Comparison of ENCODE assay signal across 18 cellular contexts in the genomic region with DNA sequence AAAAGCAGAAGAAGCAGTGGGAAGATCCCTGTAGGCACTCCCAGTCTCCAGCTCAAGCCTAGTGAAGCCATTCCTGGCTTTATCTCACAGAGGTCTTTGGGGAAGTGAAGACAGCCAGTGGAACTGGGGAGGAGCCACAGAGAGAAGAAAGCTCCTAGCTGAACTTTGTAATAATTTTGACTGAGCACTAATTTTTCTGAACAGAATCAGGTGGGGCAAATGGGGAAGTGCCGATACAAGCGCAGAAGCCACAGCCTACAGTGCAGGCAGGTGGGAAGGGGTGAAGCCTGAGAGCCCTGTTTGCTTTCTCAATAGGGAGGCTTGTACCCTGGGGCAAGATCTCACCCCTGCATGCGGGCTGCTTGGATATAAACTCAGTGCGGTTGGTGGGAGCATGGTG. TPM values are rescaled to one million over a fixed set of nuclear protein-coding genes. Genes with fewer than 3 reads are reported as not detected.
A peak's percentile ranks its signal among the peaks of the same experiment; 100 is the strongest.
DNase-seq lines count a peak whose midpoint lies in the region; ATAC-seq and TF ChIP-seq lines count a peak whose summit lies in the region.
"Had no signal": no experiment of that assay in that cellular context is flagged by ENCODE, and none has a peak within 500 bp of the region (broad histone marks: within the 10 kb centered on the region; RNA-seq: fewer than 3 reads in every experiment).

No MANE protein-coding gene starts in this region.

- no peaks in the 10 kb centered on the region for H3K36me3 Mint-ChIP-seq in activated B cell treated with CpG ODN at 0.5 μM for 24 hours (ENCODE audit: low read depth)
- no peaks in the 10 kb centered on the region for H3K36me3 Mint-ChIP-seq in neural progenitor cell
- no peaks in the 10 kb centered on the region for H3K36me3 Mint-ChIP-seq in activated CD4-positive, alpha-beta memory T cell treated with anti-CD3 and anti-CD28 coated beads, Interleukin-2, amount 10 ng/mL, durations not matched to agents 7 days and 5 days (ENCODE audit: low read depth)
- H3K36me3 Mint-ChIP-seq: activated naive CD4-positive, alpha-beta T cell treated with anti-CD3 and anti-CD28 coated beads, Interleukin-2, amount 10 ng/mL, durations not matched to agents 7 days and 5 days had no signal

- H3K4me1 Mint-ChIP-seq in activated B cell treated with CpG ODN at 0.5 μM for 24 hours (peaks cover 7% of the 10 kb centered on the region), neural progenitor cell (peaks cover 13% of the 10 kb centered on the region)
- H3K4me1 Mint-ChIP-seq in activated CD4-positive, alpha-beta memory T cell treated with anti-CD3 and anti-CD28 coated beads, Interleukin-2, amount 10 ng/mL, durations not matched to agents 7 days and 5 days = no peaks in the 10 kb centered on the region
- H3K4me1 Mint-ChIP-seq: activated naive CD4-positive, alpha-beta T cell treated with anti-CD3 and anti-CD28 coated beads, Interleukin-2, amount 10 ng/mL, durations not matched to agents 7 days and 5 days had no signal

- H3K4me2 ChIP-seq in neural progenitor cell = no peak overlapping the region

- TF ChIP-seq CTCF in activated B cell treated with CpG ODN at 0.5 μM for 24 hours (IDR thresholded peaks at IDR 0.05) (no peak), neural progenitor cell (IDR thresholded peaks at IDR 0.05) (no peak), esophagus squamous epithelium (IDR thresholded peaks at IDR 0.05) (no peak)

- H3K27ac ChIP-seq in neural progenitor cell (no peak overlapping the region), esophagus squamous epithelium (no peak overlapping the region)
- H3K27ac ChIP-seq: brain microvascular endothelial cell, parathyroid adenoma had no signal

- H3K4me3 Mint-ChIP-seq in activated B cell treated with CpG ODN at 0.5 μM for 24 hours = no peak overlapping the region
- no peak overlapping the region for H3K4me3 Mint-ChIP-seq in neural progenitor cell
- no peak overlapping the region for H3K4me3 Mint-ChIP-seq in activated CD4-positive, alpha-beta memory T cell treated with anti-CD3 and anti-CD28 coated beads, Interleukin-2, amount 10 ng/mL, durations not matched to agents 7 days and 5 days
- H3K4me3 Mint-ChIP-seq: activated naive CD4-positive, alpha-beta T cell treated with anti-CD3 and anti-CD28 coated beads, Interleukin-2, amount 10 ng/mL, durations not matched to agents 7 days and 5 days had no signal

- H3K4me3 ChIP-seq in neural progenitor cell (no peak overlapping the region), esophagus squamous epithelium (no peak overlapping the region)

- no peaks in the 10 kb centered on the region for H3K36me3 ChIP-seq in neural progenitor cell
- no peaks in the 10 kb centered on the region for H3K36me3 ChIP-seq in esophagus squamous epithelium
- H3K36me3 ChIP-seq: brain microvascular endothelial cell had no signal

- no peaks in the 10 kb centered on the region for H4K20me1 ChIP-seq in neural progenitor cell (ENCODE audit: low read depth)

- DNase-seq in MV-4-11 (lab: John Stamatoyannopoulos, UW) (peak; percentile 65), activated B cell treated with CpG ODN at 0.5 μM for 24 hours (no peak), neural progenitor cell (ENCODE audit: low spot score) (no peak), NCI-H748 treated with DMSO at 0.1 percent for 48 hours (lab: John Stamatoyannopoulos, UW) (no peak), esophagus squamous epithelium (lab: John Stamatoyannopoulos, UW) (no peak)
- no peak for DNase-seq in activated CD4-positive, alpha-beta memory T cell treated with anti-CD3 and anti-CD28 coated beads, Interleukin-2, amount 10 ng/mL, durations not matched to agents 7 days and 5 days
- DNase-seq: activated CD4-positive, alpha-beta T cell treated with anti-CD3 and anti-CD28 coated beads for 4 hours; activated naive CD4-positive, alpha-beta T cell treated with anti-CD3 and anti-CD28 coated beads, Interleukin-2, amount 10 ng/mL, durations not matched to agents 7 days and 5 days; brain microvascular endothelial cell; GF-D8; islet precursor cell; NCI-H1930; NCI-H524 treated with DMSO at 0.1 percent for 48 hours; small intestine; stimulated activated naive CD4-positive, alpha-beta T cell treated with Interleukin-2 at 50 U/mL for 16 hours had no signal

- no peaks in the 10 kb centered on the region for H3F3A ChIP-seq in neural progenitor cell (ENCODE audit: low read depth)

- H3K9ac ChIP-seq in neural progenitor cell = no peak overlapping the region
- H3K9ac ChIP-seq: parathyroid adenoma had no signal

- TF ChIP-seq POLR2A in GM18505 (IDR thresholded peaks at IDR 0.05; ENCODE audit: borderline replicate concordance, extremely low read depth, insufficient read depth, insufficient read length) (no peak), esophagus squamous epithelium (IDR thresholded peaks at IDR 0.05) (no peak)

- H3K4me1 ChIP-seq in neural progenitor cell (no peaks in the 10 kb centered on the region), esophagus squamous epithelium (no peaks in the 10 kb centered on the region)
- H3K4me1 ChIP-seq: parathyroid adenoma had no signal

- 55 to 91% methylated on average over 2 to 3 of the region's 4 CpGs for WGBS in esophagus squamous epithelium, 2 donors

- CTCF ChIA-PET in activated B cell treated with CpG ODN at 0.5 μM for 24 hours (lab: Charles Lee) = no interaction called here
- CTCF ChIA-PET in activated CD4-positive, alpha-beta memory T cell treated with anti-CD3 and anti-CD28 coated beads, Interleukin-2, amount 10 ng/mL, durations not matched to agents 7 days and 5 days (lab: Charles Lee) = interaction anchor here (0.6 kb wide), 1 partner anchor 115 kb away, joined by 4 read pairs; no protein-coding TSS in a partner anchor

- H3K27me3 Mint-ChIP-seq in activated B cell treated with CpG ODN at 0.5 μM for 24 hours (peaks cover 10% of the 10 kb centered on the region), neural progenitor cell (ENCODE audit: insufficient read depth, low read depth) (peaks cover 11% of the 10 kb centered on the region)
- H3K27me3 Mint-ChIP-seq in activated CD4-positive, alpha-beta memory T cell treated with anti-CD3 and anti-CD28 coated beads, Interleukin-2, amount 10 ng/mL, durations not matched to agents 7 days and 5 days = peaks cover 5% of the 10 kb centered on the region

- ATAC-seq in GM18505 (IDR thresholded peaks at IDR 0.05; ENCODE audit: unreplicated experiment) = peak; percentile 65
- peak; percentile 40 for ATAC-seq in activated B cell treated with CpG ODN at 0.5 μM for 24 hours (ENCODE audit: low read depth)
- ATAC-seq in HG02884 (IDR thresholded peaks at IDR 0.05; ENCODE audit: unreplicated experiment) = no peak

- H3K27me3 ChIP-seq in neural progenitor cell = no peaks in the 10 kb centered on the region
- H3K27me3 ChIP-seq in esophagus squamous epithelium = no peaks in the 10 kb centered on the region
- H3K27me3 ChIP-seq: brain microvascular endothelial cell had no signal

- intact Hi-C loops in activated B cell treated with CpG ODN at 0.5 μM for 24 hours (cut with micrococcal nuclease) = no loop called here
- intact Hi-C loops in esophagus squamous epithelium (cut with DNase I) = no loop called here

- H3K27ac Mint-ChIP-seq in activated B cell treated with CpG ODN at 0.5 μM for 24 hours (no peak overlapping the region), neural progenitor cell (no peak overlapping the region)
- no peak overlapping the region for H3K27ac Mint-ChIP-seq in activated CD4-positive, alpha-beta memory T cell treated with anti-CD3 and anti-CD28 coated beads, Interleukin-2, amount 10 ng/mL, durations not matched to agents 7 days and 5 days
- H3K27ac Mint-ChIP-seq: activated naive CD4-positive, alpha-beta T cell treated with anti-CD3 and anti-CD28 coated beads, Interleukin-2, amount 10 ng/mL, durations not matched to agents 7 days and 5 days had no signal

- POLR2A ChIA-PET in activated B cell treated with CpG ODN at 0.5 μM for 24 hours (lab: Charles Lee) = no interaction called here
- POLR2A ChIA-PET in activated CD4-positive, alpha-beta memory T cell treated with anti-CD3 and anti-CD28 coated beads, Interleukin-2, amount 10 ng/mL, durations not matched to agents 7 days and 5 days (lab: Charles Lee) = no interaction called here

- H3K9me3 Mint-ChIP-seq in activated B cell treated with CpG ODN at 0.5 μM for 24 hours (no peaks in the 10 kb centered on the region), neural progenitor cell (peaks cover 9% of the 10 kb centered on the region)
- no peaks in the 10 kb centered on the region for H3K9me3 Mint-ChIP-seq in activated CD4-positive, alpha-beta memory T cell treated with anti-CD3 and anti-CD28 coated beads, Interleukin-2, amount 10 ng/mL, durations not matched to agents 7 days and 5 days
- H3K9me3 Mint-ChIP-seq: activated naive CD4-positive, alpha-beta T cell treated with anti-CD3 and anti-CD28 coated beads, Interleukin-2, amount 10 ng/mL, durations not matched to agents 7 days and 5 days had no signal

- H3K9me3 ChIP-seq in neural progenitor cell (ENCODE audit: low read depth) (no peaks in the 10 kb centered on the region), esophagus squamous epithelium (no peaks in the 10 kb centered on the region)

- no peaks in the 10 kb centered on the region for H3K79me2 ChIP-seq in neural progenitor cell (ENCODE audit: low read depth)
- H3K79me2 ChIP-seq: parathyroid adenoma had no signal

- peak overlapping the region; percentile 57 for H2AFZ ChIP-seq in neural progenitor cell (replicated peaks)
- H2AFZ ChIP-seq: parathyroid adenoma had no signal

RNA-seq across cellular contexts. Expression of a gene that starts 48.4 kb away (rescaled TPM):
- total RNA-seq in activated B cell treated with CpG ODN at 0.5 μM for 24 hours = 36.4 and 37.6 TPM in 2 replicates
- total RNA-seq in neural progenitor cell (ENCODE audit: low replicate concordance) = 59.5 and 68.7 TPM in 2 replicates
- 10 to 100 TPM; 18.9 to 28.6 (median 27.3) TPM for total RNA-seq in esophagus squamous epithelium
- 10 to 100 TPM; 35.6 to 37.5 TPM for total RNA-seq in activated CD4-positive, alpha-beta memory T cell treated with anti-CD3 and anti-CD28 coated beads, Interleukin-2, amount 10 ng/mL, durations not matched to agents 7 days and 5 days
